ENCODE assay signal across 9 cellular contexts in the genomic region with DNA sequence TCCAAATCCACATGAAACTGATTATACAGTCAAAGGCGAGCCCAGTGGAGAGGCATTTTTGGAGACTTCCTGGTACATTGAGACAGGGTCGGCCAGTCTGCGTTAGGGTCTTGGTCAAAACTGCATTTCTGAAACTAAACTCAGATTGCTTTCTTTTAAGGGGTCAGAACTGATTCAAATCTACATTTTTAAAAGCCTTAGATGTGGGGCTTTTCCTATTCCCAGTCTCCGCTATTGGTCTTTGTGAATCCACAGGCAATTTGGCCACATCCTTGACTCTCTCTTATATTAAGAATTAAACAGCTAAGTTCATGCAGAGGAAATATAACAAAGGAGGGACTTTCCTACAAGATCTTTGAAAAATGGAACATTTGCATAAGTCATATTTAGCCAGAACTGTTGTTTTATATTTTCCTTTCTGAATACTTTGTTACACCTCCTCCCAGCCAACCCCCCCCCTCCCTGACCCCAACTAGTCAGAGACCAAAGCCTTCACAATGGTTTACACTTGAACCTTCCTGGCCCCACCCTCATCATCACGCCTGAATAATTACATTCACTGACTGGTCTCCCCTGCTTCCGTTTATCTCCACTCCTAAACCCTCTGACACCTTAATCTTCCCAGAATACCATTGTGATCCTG. TPM values are rescaled to one million over a fixed set of nuclear protein-coding genes. Genes with fewer than 3 reads are reported as not detected.
A peak's percentile ranks its signal among the peaks of the same experiment; 100 is the strongest.
DNase-seq lines count a peak whose midpoint lies in the region; ATAC-seq and TF ChIP-seq lines count a peak whose summit lies in the region.
"Had no signal": no experiment of that assay in that cellular context is flagged by ENCODE, and none has a peak within 500 bp of the region (broad histone marks: within the 10 kb centered on the region; RNA-seq: fewer than 3 reads in every experiment).

No MANE protein-coding gene starts in this region.

- H3K4me1 ChIP-seq in CD8-positive, alpha-beta memory T cell (ENCODE audit: insufficient read depth, low read length) = peaks cover 66% of the 10 kb centered on the region

- H3K27ac ChIP-seq in CD8-positive, alpha-beta memory T cell (ENCODE audit: low read depth, low read length) = no peak overlapping the region

- H3K36me3 Mint-ChIP-seq in CD8-positive, alpha-beta memory T cell = peaks cover 0 to 3% (median 1%) of the 10 kb centered on the region in 3 donors
- no peaks in the 10 kb centered on the region for H3K36me3 Mint-ChIP-seq in activated naive CD8-positive, alpha-beta T cell treated with anti-CD3 and anti-CD28 coated beads, Interleukin-2, amount 50 U/mL, for 24 hours (ENCODE audit: low read depth)
- H3K36me3 Mint-ChIP-seq in MCF 10A (ENCODE audit: insufficient read depth, unreplicated experiment) = no peaks in the 10 kb centered on the region

- H3K27ac Mint-ChIP-seq in CD8-positive, alpha-beta memory T cell = peak overlapping the region; percentile 2 to 95 (median 70)
- H3K27ac Mint-ChIP-seq in activated naive CD8-positive, alpha-beta T cell treated with anti-CD3 and anti-CD28 coated beads, Interleukin-2, amount 50 U/mL, for 24 hours = peak overlapping the region; percentile 94
- H3K27ac Mint-ChIP-seq in MCF 10A (ENCODE audit: low read depth, unreplicated experiment) = no peak overlapping the region

- no peak for TF ChIP-seq CTCF in MCF 10A (IDR thresholded peaks at IDR 0.05; ENCODE audit: unreplicated experiment)

- no peak overlapping the region for H3K4me3 ChIP-seq in CD8-positive, alpha-beta memory T cell (ENCODE audit: low read length)

- DNase-seq in CD8-positive, alpha-beta memory T cell = no peak
- peak; percentile 65 for DNase-seq in activated naive CD8-positive, alpha-beta T cell treated with anti-CD3 and anti-CD28 coated beads, Interleukin-2, amount 50 U/mL, for 24 hours
- DNase-seq in NCI-H2227 (lab: John Stamatoyannopoulos, UW; ENCODE audit: unreplicated experiment) = no peak
- DNase-seq in ACHN = no peak
- no peak for DNase-seq in cerebellar nuclear complex (lab: John Stamatoyannopoulos, UW)
- no peak for DNase-seq in MCF 10A (ENCODE audit: unreplicated experiment)
- DNase-seq: DND-41 had no signal

- peaks cover 0 to 2% of the 10 kb centered on the region in 2 donors for H3K27me3 Mint-ChIP-seq in CD8-positive, alpha-beta memory T cell
- H3K27me3 Mint-ChIP-seq in activated naive CD8-positive, alpha-beta T cell treated with anti-CD3 and anti-CD28 coated beads, Interleukin-2, amount 50 U/mL, for 24 hours = no peaks in the 10 kb centered on the region
- peaks cover 25% of the 10 kb centered on the region for H3K27me3 Mint-ChIP-seq in MCF 10A (ENCODE audit: insufficient read depth, unreplicated experiment)

- intact Hi-C loops in MCF 10A (cut with micrococcal nuclease) = no loop called here

- H3K4me3 Mint-ChIP-seq in CD8-positive, alpha-beta memory T cell = peak overlapping the region; percentile 5 to 66 (median 58)
- H3K4me3 Mint-ChIP-seq in activated naive CD8-positive, alpha-beta T cell treated with anti-CD3 and anti-CD28 coated beads, Interleukin-2, amount 50 U/mL, for 24 hours = peak overlapping the region; percentile 46
- H3K4me3 Mint-ChIP-seq in MCF 10A (ENCODE audit: unreplicated experiment) = no peak overlapping the region

- peaks cover 51 to 63% (median 54%) of the 10 kb centered on the region in 3 donors for H3K4me1 Mint-ChIP-seq in CD8-positive, alpha-beta memory T cell
- H3K4me1 Mint-ChIP-seq in activated naive CD8-positive, alpha-beta T cell treated with anti-CD3 and anti-CD28 coated beads, Interleukin-2, amount 50 U/mL, for 24 hours = peaks cover 66% of the 10 kb centered on the region
- no peaks in the 10 kb centered on the region for H3K4me1 Mint-ChIP-seq in MCF 10A (ENCODE audit: insufficient read depth, unreplicated experiment)

- no peaks in the 10 kb centered on the region for H3K27me3 ChIP-seq in CD8-positive, alpha-beta memory T cell (ENCODE audit: insufficient read depth, low read length, poor library complexity, severe bottlenecking)

- H3K9me3 ChIP-seq in CD8-positive, alpha-beta memory T cell (ENCODE audit: low read length) = no peaks in the 10 kb centered on the region

- H3K36me3 ChIP-seq in CD8-positive, alpha-beta memory T cell (ENCODE audit: insufficient read depth, low read length) = no peaks in the 10 kb centered on the region

- CTCF ChIA-PET in CD8-positive, alpha-beta memory T cell (lab: Charles Lee) = interaction anchor here (1.2 kb wide), 1 partner anchor 32 kb away, joined by 3 read pairs; no protein-coding TSS in a partner anchor
- CTCF ChIA-PET in MCF 10A (lab: Yijun Ruan, JAX) = interaction anchor here (1.1 kb wide), 1 partner anchor 129 kb away, joined by 3 read pairs; no protein-coding TSS in a partner anchor

- no peaks in the 10 kb centered on the region for H3K9me3 Mint-ChIP-seq in CD8-positive, alpha-beta memory T cell
- H3K9me3 Mint-ChIP-seq in activated naive CD8-positive, alpha-beta T cell treated with anti-CD3 and anti-CD28 coated beads, Interleukin-2, amount 50 U/mL, for 24 hours = no peaks in the 10 kb centered on the region
- no peaks in the 10 kb centered on the region for H3K9me3 Mint-ChIP-seq in MCF 10A (ENCODE audit: unreplicated experiment)

- POLR2A ChIA-PET in CD8-positive, alpha-beta memory T cell (lab: Charles Lee) = no interaction called here
- POLR2A ChIA-PET in MCF 10A (lab: Yijun Ruan, JAX) = interaction anchor here (1.1 kb wide), 2 partner anchors 29 to 115 kb away, joined by 3 read pairs; a partner anchor contains a TSS

- in situ Hi-C loops in ACHN (cut with HindIII; ENCODE audit: low pct_ligation_motif_present, low pct_unique_long_range_greater_than_20kb, low sequenced_read_pairs) = no loop called here

- BruUV-seq in MCF 10A (replicated peaks; lab: Mats Ljungman, UMichigan) = no TSS peak

- peak; percentile 74 for ATAC-seq in GM19395 (IDR thresholded peaks at IDR 0.05; ENCODE audit: unreplicated experiment)
- peak; percentile 57 for ATAC-seq in HG03442 (IDR thresholded peaks at IDR 0.05; ENCODE audit: unreplicated experiment)
- ATAC-seq in activated naive CD8-positive, alpha-beta T cell treated with anti-CD3 and anti-CD28 coated beads, Interleukin-2, amount 50 U/mL, for 24 hours = peak; percentile 88

RNA-seq across cellular contexts. Expression of gene SELL, which starts 30.9 kb away (rescaled TPM):
- total RNA-seq in CD8-positive, alpha-beta memory T cell = 10 to 100 TPM; 48.2 to 48.5 TPM
- polyA plus RNA-seq in CD8-positive, alpha-beta memory T cell = 871 TPM
- not detected in 2 replicates for total RNA-seq in MCF 10A (2022)

RNA-seq across cellular contexts. Expression of gene SELP, which starts 50.6 kb away (rescaled TPM):
- total RNA-seq in CD8-positive, alpha-beta memory T cell = under 1 TPM; 0.31 to 0.75 TPM
- 2.7 TPM for polyA plus RNA-seq in CD8-positive, alpha-beta memory T cell
- not detected in 2 replicates for total RNA-seq in MCF 10A (2022)

RNA-seq across cellular contexts. Expression of gene SELE, which starts 53.4 kb away (rescaled TPM):
- total RNA-seq in CD8-positive, alpha-beta memory T cell = not detected
- 0.06 TPM for polyA plus RNA-seq in CD8-positive, alpha-beta memory T cell
- total RNA-seq in MCF 10A (2022) = not detected in 2 replicates

Comparison
In these comparisons a context has a peak if more than half of its experiments do, and no peak if none do; other contexts are left out.
1. RNA of gene SELL, which starts 30.9 kb away (total RNA-seq): 48.2 to 48.5 TPM in CD8-positive, alpha-beta memory T cell; not detected in MCF 10A; every median in the first group is over 10 times any median in the second.
2. Peak in every context shown above with its lines, with median percentiles within 50 percentile points of each other: ATAC-seq.